Comparison of ENCODE assay signal across 19 cellular contexts in the genomic region with DNA sequence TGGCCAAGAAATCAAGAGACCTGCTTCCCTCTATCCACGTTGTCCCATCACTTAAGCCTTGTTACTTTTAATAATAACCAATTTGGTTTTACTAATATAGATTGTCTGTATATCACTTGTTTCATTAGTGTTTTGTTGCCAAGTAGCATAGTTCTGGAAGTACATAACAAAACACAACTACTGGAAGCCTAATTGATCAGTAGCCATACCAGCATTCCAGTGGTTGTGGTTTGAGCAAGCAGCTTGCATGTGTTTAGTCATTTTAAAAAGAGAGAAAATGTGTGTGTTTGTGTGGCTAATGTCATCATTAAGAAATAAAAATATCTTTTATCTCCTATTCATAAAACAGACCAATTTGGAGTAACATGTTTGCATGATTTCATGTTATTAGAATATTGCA.
DNase-seq lines count a peak whose midpoint lies in the region; ATAC-seq, FAIRE-seq and TF ChIP-seq lines count a peak whose summit lies in the region.
"Had no signal": no experiment of that assay in that cellular context is flagged by ENCODE, and none has a peak within 500 bp of the region (broad histone marks: within the 10 kb centered on the region; RNA-seq: fewer than 3 reads in every experiment).

No MANE protein-coding gene starts in this region.

- H3K4me3 ChIP-seq in A549 (no peak overlapping the region), GM12878 (no peak overlapping the region)
- H3K4me3 ChIP-seq: heart right ventricle, left ventricle myocardium inferior had no signal

- TF ChIP-seq EP300 in A549 (IDR thresholded peaks at IDR 0.05) = no peak
- TF ChIP-seq EP300 in GM12878 (IDR thresholded peaks at IDR 0.05; ENCODE audit: borderline replicate concordance in 1 of 2, control insufficient read depth in 1 of 2, low read depth in 2 of 2, low read length in 2 of 2) = no peak

- H3K4me1 Mint-ChIP-seq in activated naive CD8-positive, alpha-beta T cell treated with anti-CD3 and anti-CD28 coated beads for 36 hours = no peaks in the 10 kb centered on the region
- H3K4me1 Mint-ChIP-seq: activated naive CD4-positive, alpha-beta T cell treated with anti-CD3 and anti-CD28 coated beads, Interleukin-2, amount 10 ng/mL, durations not matched to agents 7 days and 5 days had no signal

- no peaks in the 10 kb centered on the region for H3K36me3 Mint-ChIP-seq in activated naive CD8-positive, alpha-beta T cell treated with anti-CD3 and anti-CD28 coated beads for 36 hours
- H3K36me3 Mint-ChIP-seq: activated naive CD4-positive, alpha-beta T cell treated with anti-CD3 and anti-CD28 coated beads, Interleukin-2, amount 10 ng/mL, durations not matched to agents 7 days and 5 days had no signal

- H3K9me3 ChIP-seq in A549 = no peaks in the 10 kb centered on the region
- no peaks in the 10 kb centered on the region for H3K9me3 ChIP-seq in GM12878 (replicated peaks; ENCODE audit: control insufficient read depth, insufficient read depth, low read length)
- H3K9me3 ChIP-seq: heart right ventricle, left ventricle myocardium inferior had no signal

- H3K4me1 ChIP-seq in A549 (peaks cover 13% of the 10 kb centered on the region; the same call in 2 of the 3 replicates), GM12878 (ENCODE audit: control insufficient read depth, insufficient read depth, low read length) (no peaks in the 10 kb centered on the region)
- H3K4me1 ChIP-seq: heart right ventricle, left ventricle myocardium inferior had no signal

- in situ Hi-C loops in GM12878 (cut with MboI) = no loop called here

- no peaks in the 10 kb centered on the region for H3K27me3 ChIP-seq in GM12878 (replicated peaks in 1 of 2; ENCODE audit: control insufficient read depth in 2 of 2, insufficient read depth in 2 of 2, low read length in 1 of 2)
- H3K27me3 ChIP-seq: heart right ventricle had no signal

- FAIRE-seq in A549 (lab: Jason Lieb, UNC) (peak; percentile 72), GM12878 (lab: Jason Lieb, UNC) (peak; percentile 23)

- H3K27me3 Mint-ChIP-seq in activated naive CD8-positive, alpha-beta T cell treated with anti-CD3 and anti-CD28 coated beads for 36 hours = no peaks in the 10 kb centered on the region
- H3K27me3 Mint-ChIP-seq: activated naive CD4-positive, alpha-beta T cell treated with anti-CD3 and anti-CD28 coated beads, Interleukin-2, amount 10 ng/mL, durations not matched to agents 7 days and 5 days had no signal

- TF ChIP-seq RAD21 in A549 (conservative IDR thresholded peaks at IDR 0.05 in 1 of 2, IDR thresholded peaks at IDR 0.05 in 1 of 2) = no peak
- no peak for TF ChIP-seq RAD21 in GM12878 (IDR thresholded peaks at IDR 0.05; ENCODE audit: insufficient read depth, low read depth, low read length)

- H3K4me2 ChIP-seq in A549 = no peak overlapping the region
- H3K4me2 ChIP-seq in GM12878 (ENCODE audit: control insufficient read depth, insufficient read depth) = no peak overlapping the region

- no peak overlapping the region for H3K27ac Mint-ChIP-seq in activated naive CD8-positive, alpha-beta T cell treated with anti-CD3 and anti-CD28 coated beads for 36 hours
- H3K27ac Mint-ChIP-seq: activated naive CD4-positive, alpha-beta T cell treated with anti-CD3 and anti-CD28 coated beads, Interleukin-2, amount 10 ng/mL, durations not matched to agents 7 days and 5 days; endodermal cell had no signal

- H3K9ac ChIP-seq in GM12878 (ENCODE audit: control insufficient read depth, insufficient read depth, low read length) = no peak overlapping the region

- TF ChIP-seq POLR2A in A549 (IDR thresholded peaks at IDR 0.05; ENCODE audit: low read length) (no peak), GM12878 (IDR thresholded peaks at IDR 0.05; ENCODE audit: low read depth, low read length) (no peak)

- WGBS in A549 (ENCODE audit: missing lambda C conversion rate) = 92% methylated on average over 1 of the region's 1 CpG
- 5% methylated on average over 1 of the region's 1 CpG for WGBS in GM12878 (ENCODE audit: insufficient coverage, insufficient replicate concordance, low lambda C conversion rate, missing lambda C conversion rate)

- CTCF ChIA-PET in A549 (lab: Yijun Ruan, JAX) = no interaction called here
- CTCF ChIA-PET in GM12878 (lab: Yijun Ruan, JAX) = no interaction called here

- no peak overlapping the region for H2AFZ ChIP-seq in GM12878 (ENCODE audit: control insufficient read depth, low read depth, low read length)

- POLR2A ChIA-PET in A549 (lab: Yijun Ruan, JAX) = no interaction called here
- POLR2A ChIA-PET in GM12878 (lab: Charles Lee) = no interaction called here

- H3K27ac ChIP-seq in A549 = no peak overlapping the region
- no peak overlapping the region for H3K27ac ChIP-seq in GM12878 (ENCODE audit: control insufficient read depth, insufficient read depth)
- H3K27ac ChIP-seq: heart right ventricle, left ventricle myocardium inferior had no signal

- intact Hi-C loops in GM12878 (cut with micrococcal nuclease; ENCODE audit: unreplicated experiment) = no loop called here

- H4K20me1 ChIP-seq in GM12878 (ENCODE audit: control insufficient read depth, insufficient read depth) = no peaks in the 10 kb centered on the region

- DNase-seq in A549 (ENCODE audit: low read depth in 1 of 2, low spot score in 1 of 2) (no peak), HCEC 1CT (peak; percentile 47), GM12878 (ENCODE audit: low read depth, low spot score) (no peak), hepatic stellate cell (ENCODE audit: low spot score) (peak; percentile 9), NCI-H524 treated with DMSO at 0.1 percent for 48 hours (lab: John Stamatoyannopoulos, UW) (no peak)
- DNase-seq in effector CD4-positive, alpha-beta T cell = no peak
- no peak for DNase-seq in activated naive CD8-positive, alpha-beta T cell treated with anti-CD3 and anti-CD28 coated beads for 36 hours
- no peak for DNase-seq in central memory CD4-positive, alpha-beta T cell
- DNase-seq: 8988T; activated CD4-positive, CD25-positive, alpha-beta regulatory T cell treated with anti-CD3 and anti-CD28 coated beads, Interleukin-2, amount 50 U/mL, for 72 hours; activated CD8-positive, alpha-beta memory T cell treated with anti-CD3 and anti-CD28 coated beads, Interleukin-2, amount 50 U/mL, for 4 hours; activated naive CD4-positive, alpha-beta T cell treated with anti-CD3 and anti-CD28 coated beads, Interleukin-2, amount 10 ng/mL, durations not matched to agents 7 days and 5 days; caudate nucleus; COR-L47; endodermal cell; heart right ventricle; left ventricle myocardium inferior; NCI-H2029; stimulated activated CD4-positive, alpha-beta T cell treated with anti-CD3 and anti-CD28 coated beads, Interleukin-15, amount 100 ng/mL, for 24 hours had no signal

- no peaks in the 10 kb centered on the region for H3K79me2 ChIP-seq in GM12878 (ENCODE audit: control insufficient read depth, insufficient read depth, low read length)

- H3K9me3 Mint-ChIP-seq in activated naive CD8-positive, alpha-beta T cell treated with anti-CD3 and anti-CD28 coated beads for 36 hours = no peaks in the 10 kb centered on the region
- H3K9me3 Mint-ChIP-seq: activated naive CD4-positive, alpha-beta T cell treated with anti-CD3 and anti-CD28 coated beads, Interleukin-2, amount 10 ng/mL, durations not matched to agents 7 days and 5 days; endodermal cell had no signal

- ATAC-seq in A549 (no peak), GM12878 (peak; percentile 55)
- ATAC-seq: heart right ventricle had no signal

- H3K36me3 ChIP-seq in GM12878 (ENCODE audit: control insufficient read depth in 2 of 2, insufficient read depth in 2 of 2, low read length in 1 of 2) = no peaks in the 10 kb centered on the region
- H3K36me3 ChIP-seq: heart right ventricle, left ventricle myocardium inferior had no signal

- RAD21 ChIA-PET in GM12878 (lab: Charles Lee; ENCODE audit: unreplicated experiment) = no interaction called here

- SMC1A ChIA-PET in GM12878 (lab: Charles Lee; ENCODE audit: uncharacterized antibody, unreplicated experiment) = interaction anchor here (1.1 to 3.5 kb wide), 4 partner anchors 12 to 166 kb away, joined by 3 to 16 read pairs (median 4); no protein-coding TSS in a partner anchor

- TF ChIP-seq CTCF in A549 (IDR thresholded peaks at IDR 0.05) = no peak
- TF ChIP-seq CTCF in GM12878 (IDR thresholded peaks at IDR 0.05 in 2 of 3, conservative IDR thresholded peaks at IDR 0.05 in 1 of 3; ENCODE audit: control insufficient read depth in 2 of 3, extremely low read depth in 1 of 3, insufficient read depth in 1 of 3, low read depth in 3 of 3, low read length in 3 of 3) = no peak

- H3K4me3 Mint-ChIP-seq in activated naive CD8-positive, alpha-beta T cell treated with anti-CD3 and anti-CD28 coated beads for 36 hours = no peak overlapping the region
- H3K4me3 Mint-ChIP-seq: activated naive CD4-positive, alpha-beta T cell treated with anti-CD3 and anti-CD28 coated beads, Interleukin-2, amount 10 ng/mL, durations not matched to agents 7 days and 5 days; endodermal cell had no signal

- BruUV-seq in GM12878 (replicated peaks; lab: Mats Ljungman, UMichigan) = no TSS peak

TF ChIP-seq in A549, 52 proteins besides CTCF, POLR2A, EP300 and RAD21 (continues in another document):
- no peak for TF ChIP-seq POLR2AphosphoS2 (conservative IDR thresholded peaks at IDR 0.05; ENCODE audit: low read length)
- no peak for TF ChIP-seq HOXB13 (CRISPR knock-in tag; IDR thresholded peaks at IDR 0.05; ENCODE audit: low read depth)
- TF ChIP-seq, protein P1, sequence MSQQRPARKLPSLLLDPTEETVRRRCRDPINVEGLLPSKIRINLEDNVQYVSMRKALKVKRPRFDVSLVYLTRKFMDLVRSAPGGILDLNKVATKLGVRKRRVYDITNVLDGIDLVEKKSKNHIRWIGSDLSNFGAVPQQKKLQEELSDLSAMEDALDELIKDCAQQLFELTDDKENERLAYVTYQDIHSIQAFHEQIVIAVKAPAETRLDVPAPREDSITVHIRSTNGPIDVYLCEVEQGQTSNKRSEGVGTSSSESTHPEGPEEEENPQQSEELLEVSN (IDR thresholded peaks at IDR 0.05; ENCODE audit: borderline replicate concordance, low read depth) = no peak

TF ChIP-seq in GM12878, 131 proteins besides CTCF, POLR2A, EP300 and RAD21 (continues in another document):
- TF ChIP-seq RELA (IDR thresholded peaks at IDR 0.05; ENCODE audit: borderline replicate concordance, partially characterized antibody) (no peak), ZBED1 (IDR thresholded peaks at IDR 0.05; ENCODE audit: borderline replicate concordance) (no peak), FOXM1 (IDR thresholded peaks at IDR 0.05; ENCODE audit: low read depth, low read length) (no peak)
- TF ChIP-seq, protein P2, sequence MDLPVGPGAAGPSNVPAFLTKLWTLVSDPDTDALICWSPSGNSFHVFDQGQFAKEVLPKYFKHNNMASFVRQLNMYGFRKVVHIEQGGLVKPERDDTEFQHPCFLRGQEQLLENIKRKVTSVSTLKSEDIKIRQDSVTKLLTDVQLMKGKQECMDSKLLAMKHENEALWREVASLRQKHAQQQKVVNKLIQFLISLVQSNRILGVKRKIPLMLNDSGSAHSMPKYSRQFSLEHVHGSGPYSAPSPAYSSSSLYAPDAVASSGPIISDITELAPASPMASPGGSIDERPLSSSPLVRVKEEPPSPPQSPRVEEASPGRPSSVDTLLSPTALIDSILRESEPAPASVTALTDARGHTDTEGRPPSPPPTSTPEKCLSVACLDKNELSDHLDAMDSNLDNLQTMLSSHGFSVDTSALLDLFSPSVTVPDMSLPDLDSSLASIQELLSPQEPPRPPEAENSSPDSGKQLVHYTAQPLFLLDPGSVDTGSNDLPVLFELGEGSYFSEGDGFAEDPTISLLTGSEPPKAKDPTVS (IDR thresholded peaks at IDR 0.05; ENCODE audit: low read depth, low read length) = no peak

Comparison
In these comparisons a context has a peak if more than half of its experiments do, and no peak if none do; other contexts are left out.
1. DNase-seq: peak in HCEC 1CT (single experiment) and hepatic stellate cell (single experiment); none in A549 (0 of 2), GM12878 (single experiment), effector CD4-positive, alpha-beta T cell (single experiment), activated naive CD8-positive, alpha-beta T cell treated with anti-CD3 and anti-CD28 coated beads for 36 hours (single experiment), NCI-H524 treated with DMSO at 0.1 percent for 48 hours (single experiment) and central memory CD4-positive, alpha-beta T cell (single experiment).